16 cellular contexts compared by ENCODE assay signal in the genomic region with DNA sequence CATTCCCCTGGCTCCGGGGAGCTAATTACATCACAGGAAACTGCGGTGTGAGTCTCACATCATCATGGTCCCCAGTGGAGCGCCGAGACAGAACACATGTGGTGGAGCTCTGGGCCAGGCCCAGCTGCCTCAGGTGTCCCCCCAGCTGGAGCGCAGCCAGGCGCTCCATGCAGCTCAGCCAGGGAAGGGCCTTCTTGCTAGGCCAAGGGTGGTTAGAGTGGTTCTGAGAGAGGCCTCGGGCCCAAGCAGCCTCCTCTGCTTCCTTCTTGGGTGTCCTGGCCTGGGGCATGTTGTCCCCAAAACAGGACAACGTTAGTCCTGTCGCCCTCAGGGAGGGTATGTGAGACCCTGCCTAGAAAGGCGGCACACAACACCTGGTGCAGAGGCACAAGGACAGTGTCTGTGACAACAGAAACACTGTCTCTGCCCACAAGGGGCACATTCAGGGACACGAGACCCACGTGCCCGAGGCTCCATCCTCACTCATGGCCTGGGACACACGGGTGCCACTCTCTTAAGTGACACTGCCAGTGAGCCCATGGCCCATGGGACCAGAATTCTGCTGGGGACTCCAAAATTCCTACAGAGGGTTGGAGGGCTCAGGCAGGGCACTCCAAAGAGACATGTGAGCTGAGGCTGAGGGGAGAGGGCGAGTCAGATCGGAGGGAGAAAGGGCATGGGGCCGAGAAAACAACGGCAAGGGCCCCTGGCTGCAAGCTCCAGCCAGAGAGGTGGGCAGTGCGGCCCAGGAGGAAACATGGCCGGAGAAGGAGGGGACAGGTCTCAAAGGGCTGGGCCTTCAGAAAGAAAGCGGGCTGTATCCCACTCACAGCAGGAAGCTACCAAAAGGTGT. TPM values are rescaled to one million over a fixed set of nuclear protein-coding genes. Genes with fewer than 3 reads are reported as not detected.
DNase-seq lines count a peak whose midpoint lies in the region; ATAC-seq and TF ChIP-seq lines count a peak whose summit lies in the region.
"Had no signal": no experiment of that assay in that cellular context is flagged by ENCODE, and none has a peak within 500 bp of the region (broad histone marks: within the 10 kb centered on the region; RNA-seq: fewer than 3 reads in every experiment).

No MANE protein-coding gene starts in this region.

- ATAC-seq in CD4-positive, alpha-beta T cell (ENCODE audit: poor library complexity), result peak; percentile 37
- peak; percentile 72 for ATAC-seq in GM18502 (IDR thresholded peaks at IDR 0.05; ENCODE audit: poor library complexity, unreplicated experiment)
- no peak for ATAC-seq in stimulated activated memory B cell treated with anti-CD40 and anti-IgM and Interleukin-4, amounts not matched to agents 10 μg/mL and 1 μg/mL and 100 μg/mL, for 72 hours
- ATAC-seq: natural killer cell had no signal

- intact Hi-C loops in CD4-positive, alpha-beta T cell (cut with DNase I, micrococcal nuclease), result no loop called here

- peaks cover 5% of the 10 kb centered on the region for H3K4me1 Mint-ChIP-seq in CD4-positive, alpha-beta T cell (ENCODE audit: low read depth)
- peaks cover 2% of the 10 kb centered on the region for H3K4me1 Mint-ChIP-seq in mesothelial cell of epicardium
- no peaks in the 10 kb centered on the region for H3K4me1 Mint-ChIP-seq in stimulated activated memory B cell treated with anti-CD40 and anti-IgM and Interleukin-4, amounts not matched to agents 10 μg/mL and 1 μg/mL and 100 μg/mL, for 72 hours
- H3K4me1 Mint-ChIP-seq: B cell, natural killer cell had no signal

- H3K27ac ChIP-seq in CD4-positive, alpha-beta T cell (ENCODE audit: low read depth, low read length), result no peak overlapping the region
- no peak overlapping the region for H3K27ac ChIP-seq in Peyer's patch
- H3K27ac ChIP-seq: suprapubic skin had no signal

- TF ChIP-seq CTCF in CD4-positive, alpha-beta T cell (IDR thresholded peaks at IDR 0.05), result no peak
- TF ChIP-seq CTCF in Peyer's patch (IDR thresholded peaks at IDR 0.05), result no peak
- no peak for TF ChIP-seq CTCF in mesothelial cell of epicardium (IDR thresholded peaks at IDR 0.05; ENCODE audit: unreplicated experiment)
- TF ChIP-seq CTCF in foreskin fibroblast (IDR thresholded peaks at IDR 0.05; ENCODE audit: low read depth, low read length), result no peak

- CTCF ChIA-PET in CD4-positive, alpha-beta T cell (lab: Charles Lee), result no interaction called here

- peak in 1 of 10 experiments; percentile 28 for DNase-seq in CD4-positive, alpha-beta T cell
- DNase-seq in Peyer's patch (peak in 2 of 3 donors; percentile 37 to 38), mesothelial cell of epicardium (ENCODE audit: low spot score in 2 of 2, unreplicated experiment in 2 of 2) (peak; percentile 8 to 31), foreskin fibroblast (no peak), T-helper 9 cell (no peak)
- DNase-seq in activated naive CD4-positive, alpha-beta T cell (lab: John Stamatoyannopoulos, UW), result no peak
- DNase-seq: activated naive CD4-positive, alpha-beta T cell treated with Interleukin-2 at 50 U/mL for 16 hours; Kasumi-1; natural killer cell; NCI-H446; OCI-M1 had no signal

- TF ChIP-seq POLR2A in Peyer's patch (IDR thresholded peaks at IDR 0.05), result no peak

- H3K27ac Mint-ChIP-seq in CD4-positive, alpha-beta T cell, result no peak overlapping the region
- H3K27ac Mint-ChIP-seq in mesothelial cell of epicardium, result no peak overlapping the region
- H3K27ac Mint-ChIP-seq in stimulated activated memory B cell treated with anti-CD40 and anti-IgM and Interleukin-4, amounts not matched to agents 10 μg/mL and 1 μg/mL and 100 μg/mL, for 72 hours, result no peak overlapping the region
- H3K27ac Mint-ChIP-seq: B cell, brain, natural killer cell had no signal

- POLR2A ChIA-PET in CD4-positive, alpha-beta T cell (lab: Charles Lee), result no interaction called here

- no peaks in the 10 kb centered on the region for H3K36me3 Mint-ChIP-seq in CD4-positive, alpha-beta T cell (ENCODE audit: low read depth)
- no peaks in the 10 kb centered on the region for H3K36me3 Mint-ChIP-seq in mesothelial cell of epicardium
- no peaks in the 10 kb centered on the region for H3K36me3 Mint-ChIP-seq in stimulated activated memory B cell treated with anti-CD40 and anti-IgM and Interleukin-4, amounts not matched to agents 10 μg/mL and 1 μg/mL and 100 μg/mL, for 72 hours
- H3K36me3 Mint-ChIP-seq: brain, natural killer cell had no signal

- H3K9me3 ChIP-seq in CD4-positive, alpha-beta T cell (ENCODE audit: control insufficient read depth, low read length), result no peaks in the 10 kb centered on the region
- no peaks in the 10 kb centered on the region for H3K9me3 ChIP-seq in Peyer's patch
- H3K9me3 ChIP-seq: suprapubic skin had no signal

- no peaks in the 10 kb centered on the region for H3K27me3 Mint-ChIP-seq in CD4-positive, alpha-beta T cell
- peaks cover 6% of the 10 kb centered on the region for H3K27me3 Mint-ChIP-seq in mesothelial cell of epicardium (ENCODE audit: low read depth)
- peaks cover 17% of the 10 kb centered on the region for H3K27me3 Mint-ChIP-seq in stimulated activated memory B cell treated with anti-CD40 and anti-IgM and Interleukin-4, amounts not matched to agents 10 μg/mL and 1 μg/mL and 100 μg/mL, for 72 hours
- H3K27me3 Mint-ChIP-seq: B cell had no signal

- H3K27me3 ChIP-seq in CD4-positive, alpha-beta T cell (ENCODE audit: control insufficient read depth, insufficient read depth, low read length), result no peaks in the 10 kb centered on the region
- no peaks in the 10 kb centered on the region for H3K27me3 ChIP-seq in Peyer's patch
- H3K27me3 ChIP-seq: suprapubic skin had no signal

- H3K4me1 ChIP-seq in Peyer's patch, result peaks cover 0 to 6% (median 0%) of the 10 kb centered on the region in 4 donors
- H3K4me1 ChIP-seq: suprapubic skin had no signal

- no peak overlapping the region for H3K4me3 Mint-ChIP-seq in CD4-positive, alpha-beta T cell
- no peak overlapping the region for H3K4me3 Mint-ChIP-seq in mesothelial cell of epicardium
- H3K4me3 Mint-ChIP-seq in stimulated activated memory B cell treated with anti-CD40 and anti-IgM and Interleukin-4, amounts not matched to agents 10 μg/mL and 1 μg/mL and 100 μg/mL, for 72 hours, result no peak overlapping the region
- H3K4me3 Mint-ChIP-seq: B cell, brain, natural killer cell had no signal

- no peaks in the 10 kb centered on the region for H3K36me3 ChIP-seq in Peyer's patch
- H3K36me3 ChIP-seq: suprapubic skin had no signal

- no peaks in the 10 kb centered on the region for H3K9me3 Mint-ChIP-seq in CD4-positive, alpha-beta T cell
- peaks cover 2% of the 10 kb centered on the region for H3K9me3 Mint-ChIP-seq in mesothelial cell of epicardium
- no peaks in the 10 kb centered on the region for H3K9me3 Mint-ChIP-seq in stimulated activated memory B cell treated with anti-CD40 and anti-IgM and Interleukin-4, amounts not matched to agents 10 μg/mL and 1 μg/mL and 100 μg/mL, for 72 hours
- H3K9me3 Mint-ChIP-seq: natural killer cell had no signal

- no peak overlapping the region for H3K4me3 ChIP-seq in Peyer's patch
- H3K4me3 ChIP-seq in foreskin fibroblast (ENCODE audit: low read depth in 1 of 2, low read length in 2 of 2), result no peak overlapping the region
- H3K4me3 ChIP-seq: suprapubic skin had no signal

RNA-seq across cellular contexts. Expression of gene RET, which starts 37.0 kb away (rescaled TPM):
- not detected for total RNA-seq in CD4-positive, alpha-beta T cell
- total RNA-seq in Peyer's patch (1 to 10 TPM; 1.2 to 5.8 (median 1.7) TPM), mesothelial cell of epicardium (0.88 to 2.2 TPM (median 2.1 TPM) in 3 replicates)

Comparison
In these comparisons a context has a peak if more than half of its experiments do, and no peak if none do; other contexts are left out.
1. DNase-seq: peak in Peyer's patch (2 of 3) and mesothelial cell of epicardium (2 of 2); none in foreskin fibroblast (0 of 2), activated naive CD4-positive, alpha-beta T cell (0 of 4) and T-helper 9 cell (single experiment).